In genomic region chr18:5339202-5339834, GRCh38 we compare ENCODE assay signal across 6 cellular contexts.
"Had no signal": no experiment of that assay in that cellular context is flagged by ENCODE, and none has a peak within 500 bp of the region (broad histone marks: within the 10 kb centered on the region; RNA-seq: fewer than 3 reads in every experiment).

No MANE protein-coding gene starts in this region.

- ATAC-seq: K562 had no signal

- DNase-seq: IMR-90, KBM-7 had no signal

- FAIRE-seq: HTR-8/SVneo, K562 had no signal

- H3K9ac ChIP-seq: KMS-11 had no signal

- H3K4me3 ChIP-seq: K562 had no signal

- H3K27ac ChIP-seq: HL-60, KMS-11 had no signal

- H3K4me2 ChIP-seq: KMS-11 had no signal
